In genomic region chr2:200399046-200399445, GRCh38 we compare ENCODE assay signal across 16 cellular contexts.
DNase-seq lines count a peak whose midpoint lies in the region; ATAC-seq and TF ChIP-seq lines count a peak whose summit lies in the region.
"Had no signal": no experiment of that assay in that cellular context is flagged by ENCODE, and none has a peak within 500 bp of the region (broad histone marks: within the 10 kb centered on the region; RNA-seq: fewer than 3 reads in every experiment).

No MANE protein-coding gene starts in this region.

- H3K4me1 Mint-ChIP-seq in type B pancreatic cell (ENCODE audit: unreplicated experiment), result peaks cover 22% of the 10 kb centered on the region

- no peak overlapping the region for H3K9ac ChIP-seq in SK-N-SH

- no peak for DNase-seq in SK-N-SH
- DNase-seq in fibroblast of pulmonary artery (ENCODE audit: low read depth), result peak; percentile 57
- no peak for DNase-seq in type B pancreatic cell (ENCODE audit: extremely low spot score, unreplicated experiment)
- no peak for DNase-seq in NCI-H2171 (lab: John Stamatoyannopoulos, UW)
- DNase-seq in ureter (ENCODE audit: low spot score), result no peak
- DNase-seq: endodermal cell; NCI-H1048; NCI-H748 treated with DMSO at 0.1 percent for 48 hours; stimulated activated CD4-positive, alpha-beta T cell treated with anti-CD3 and anti-CD28 coated beads, Interleukin-4, amount 100 ng/mL, for 1 hour; stimulated activated naive CD4-positive, alpha-beta T cell treated with Interleukin-2 at 50 U/mL for 16 hours had no signal

- H3K27me3 ChIP-seq in ACC112 (ENCODE audit: insufficient read depth, low read length), result no peaks in the 10 kb centered on the region
- no peaks in the 10 kb centered on the region for H3K27me3 ChIP-seq in SK-N-SH (ENCODE audit: insufficient read depth)
- H3K27me3 ChIP-seq: ascending aorta had no signal

- H3K9me3 ChIP-seq in SK-N-SH, result no peaks in the 10 kb centered on the region
- H3K9me3 ChIP-seq: ascending aorta had no signal

- TF ChIP-seq EP300 in SK-N-SH (IDR thresholded peaks at IDR 0.05; ENCODE audit: borderline replicate concordance in 1 of 2, low read depth in 1 of 2, low read length in 1 of 2), result peak in 1 of 2 experiments; percentile 59; a peak in 2 of 4 replicates

- peaks cover 48% of the 10 kb centered on the region for H3F3A ChIP-seq in SK-N-SH (replicated peaks; ENCODE audit: insufficient read depth)

- ATAC-seq in GM21423 (IDR thresholded peaks at IDR 0.05; ENCODE audit: unreplicated experiment) (peak; percentile 46), HG03460 (IDR thresholded peaks at IDR 0.05; ENCODE audit: unreplicated experiment) (no peak)

- peaks cover 48% of the 10 kb centered on the region for H3K4me1 ChIP-seq in ACC112 (ENCODE audit: control insufficient read depth, insufficient read depth, low read length, unreplicated experiment)
- H3K4me1 ChIP-seq in SK-N-SH (ENCODE audit: control insufficient read depth in 1 of 2, insufficient read depth in 2 of 2, low read depth in 1 of 2, low read length in 1 of 2), result peaks cover 2 to 20% of the 10 kb centered on the region in 2 experiments
- H3K4me1 ChIP-seq: ascending aorta had no signal

- H3K4me3 ChIP-seq in ACC112 (ENCODE audit: low read depth, low read length), result peak overlapping the region; percentile 9; the same call in 1 of the 2 replicates
- H3K4me3 ChIP-seq in SK-N-SH (ENCODE audit: low read depth in 2 of 2, low read length in 1 of 2), result no peak overlapping the region
- H3K4me3 ChIP-seq in fibroblast of pulmonary artery (replicated peaks; ENCODE audit: low read depth, low read length), result no peak overlapping the region
- H3K4me3 ChIP-seq: ascending aorta had no signal

- H3K27ac ChIP-seq in ACC112 (ENCODE audit: low read depth, low read length) (peak overlapping the region; percentile 82), SK-N-SH (ENCODE audit: low read depth in 2 of 2, low read length in 1 of 2) (peak overlapping the region in 1 of 2 experiments; percentile 79; a peak in 2 of 4 replicates)
- H3K27ac ChIP-seq: ascending aorta had no signal

- no peak overlapping the region for H3K27ac Mint-ChIP-seq in type B pancreatic cell
- H3K27ac Mint-ChIP-seq: endodermal cell, mesothelial cell of epicardium had no signal

- no peaks in the 10 kb centered on the region for H3K27me3 Mint-ChIP-seq in type B pancreatic cell
- H3K27me3 Mint-ChIP-seq: progenitor cell of endocrine pancreas had no signal

- no peaks in the 10 kb centered on the region for H4K20me1 ChIP-seq in SK-N-SH (ENCODE audit: insufficient read depth)

- H2AFZ ChIP-seq in ACC112 (ENCODE audit: low read length, unreplicated experiment) (no peak overlapping the region), SK-N-SH (ENCODE audit: low read depth) (no peak overlapping the region)

- no peak overlapping the region; the same call in 1 of the 2 replicates for H3K4me2 ChIP-seq in SK-N-SH

- no peak for TF ChIP-seq RAD21 in SK-N-SH (IDR thresholded peaks at IDR 0.05; ENCODE audit: low read length)

- no peaks in the 10 kb centered on the region for H3K9me2 ChIP-seq in SK-N-SH

- H3K4me3 Mint-ChIP-seq in type B pancreatic cell, result no peak overlapping the region
- H3K4me3 Mint-ChIP-seq: endodermal cell, mesothelial cell of epicardium had no signal

- H3K36me3 ChIP-seq in ACC112 (ENCODE audit: insufficient read depth, low read length) (no peaks in the 10 kb centered on the region), SK-N-SH (replicated peaks in 1 of 2; ENCODE audit: control insufficient read depth in 1 of 2, insufficient read depth in 2 of 2, low read length in 1 of 2) (peaks cover 0 to 6% of the 10 kb centered on the region in 2 experiments)
- H3K36me3 ChIP-seq: ascending aorta had no signal

- peaks cover 32% of the 10 kb centered on the region for H3K79me2 ChIP-seq in ACC112 (ENCODE audit: control insufficient read depth, insufficient read depth, low read length, unreplicated experiment)
- peaks cover 48% of the 10 kb centered on the region for H3K79me2 ChIP-seq in SK-N-SH (ENCODE audit: insufficient read depth)

- CTCF ChIA-PET in SK-N-SH (lab: Yijun Ruan, JAX), result no interaction called here

- 9% methylated on average over 1 of the region's 1 CpG for WGBS in SK-N-SH (ENCODE audit: low lambda C conversion rate)

- H3K9me3 Mint-ChIP-seq in type B pancreatic cell, result no peaks in the 10 kb centered on the region
- H3K9me3 Mint-ChIP-seq: endodermal cell had no signal

- peaks cover 24% of the 10 kb centered on the region for H3K36me3 Mint-ChIP-seq in type B pancreatic cell

- TF ChIP-seq CTCF in SK-N-SH (IDR thresholded peaks at IDR 0.05), result no peak
- no peak for TF ChIP-seq CTCF in fibroblast of pulmonary artery (IDR thresholded peaks at IDR 0.05; ENCODE audit: low read length, missing control alignments)
- no peak for TF ChIP-seq CTCF in type B pancreatic cell (conservative IDR thresholded peaks at IDR 0.05)

- POLR2A ChIA-PET in SK-N-SH (lab: Yijun Ruan, JAX), result no interaction called here

TF ChIP-seq in SK-N-SH, 30 proteins besides CTCF, POLR2A, EP300 and RAD21:
- TF ChIP-seq MAX (IDR thresholded peaks at IDR 0.05; ENCODE audit: low read depth) (0 out of 2 replicates have a peak, but pooled peaks have one; percentile 15), RXRA (IDR thresholded peaks at IDR 0.05; ENCODE audit: borderline replicate concordance, low read depth) (no peak), TEAD4 (IDR thresholded peaks at IDR 0.05; ENCODE audit: borderline replicate concordance, insufficient read depth) (peak; percentile 67; the same call in 1 of the 2 replicates), JUND (IDR thresholded peaks at IDR 0.05) (peak; percentile 81), FOSL2 (IDR thresholded peaks at IDR 0.05; ENCODE audit: borderline replicate concordance, low read depth) (peak; percentile 88), TCF12 (IDR thresholded peaks at IDR 0.05) (peak; percentile 61)
